Comparison of ENCODE assay signal across 9 cellular contexts in the genomic region with DNA sequence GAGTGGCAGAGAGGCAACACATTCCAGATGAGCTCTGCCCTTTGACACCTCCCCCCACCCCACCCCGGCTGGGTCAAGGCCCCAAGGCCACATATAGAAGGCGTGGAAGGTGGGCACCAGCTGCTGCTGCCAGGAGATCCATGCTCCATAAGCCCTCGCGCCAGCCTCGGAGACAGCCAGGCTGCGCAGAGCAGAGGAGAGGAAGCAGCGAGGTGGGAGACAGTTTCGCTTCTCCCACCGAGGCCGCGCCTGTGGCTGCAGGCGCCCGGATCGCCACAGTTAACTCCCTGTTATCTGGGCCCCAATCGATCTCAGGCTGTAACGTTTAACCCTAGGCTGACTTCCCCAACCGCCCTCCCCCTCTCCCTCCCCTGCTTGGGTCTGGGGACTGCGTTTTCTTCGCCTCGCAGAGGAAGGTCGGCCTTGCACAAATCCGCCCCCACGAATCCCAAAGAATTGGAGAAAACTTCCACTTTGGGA. TPM values are rescaled to one million over a fixed set of nuclear protein-coding genes. Genes with fewer than 3 reads are reported as not detected.
A peak's percentile ranks its signal among the peaks of the same experiment; 100 is the strongest.
DNase-seq lines count a peak whose midpoint lies in the region; ATAC-seq, FAIRE-seq and TF ChIP-seq lines count a peak whose summit lies in the region.
"Had no signal": no experiment of that assay in that cellular context is flagged by ENCODE, and none has a peak within 500 bp of the region (broad histone marks: within the 10 kb centered on the region; RNA-seq: fewer than 3 reads in every experiment).

No MANE protein-coding gene starts in this region.

- H3K27me3 Mint-ChIP-seq in HFFc6 (ENCODE audit: insufficient read depth): peaks cover 5% of the 10 kb centered on the region

- DNase-seq in HFFc6: no peak
- peak; percentile 69 for DNase-seq in SK-N-DZ (ENCODE audit: low spot score)
- peak; percentile 67 for DNase-seq in sciatic nerve (ENCODE audit: low spot score)
- no peak for DNase-seq in small intestine
- DNase-seq in glomerular visceral epithelial cell (ENCODE audit: extremely low spot score): no peak
- DNase-seq in activated CD4-positive, alpha-beta T cell treated with anti-CD3 and anti-CD28 coated beads, Interleukin-2, amount 50 U/mL, for 48 hours: no peak

- H3K9me3 Mint-ChIP-seq in HFFc6: no peaks in the 10 kb centered on the region

- no peak for TF ChIP-seq CTCF in HFFc6 (IDR thresholded peaks at IDR 0.05)

- H3K4me1 ChIP-seq in small intestine (ENCODE audit: control insufficient read depth in 2 of 2, insufficient read depth in 1 of 2, low read depth in 1 of 2, low read length in 1 of 2): peaks cover 4 to 12% of the 10 kb centered on the region in 2 donors

- no peaks in the 10 kb centered on the region for H3K27me3 ChIP-seq in small intestine (ENCODE audit: control insufficient read depth in 2 of 2, insufficient read depth in 2 of 2, low read length in 2 of 2)

- no peak for ATAC-seq in sciatic nerve
- ATAC-seq in HG02798 (IDR thresholded peaks at IDR 0.05; ENCODE audit: poor library complexity, unreplicated experiment): no peak

- 16 to 24% (median 17%) methylated on average over 22 to 23 of the region's 23 CpGs for WGBS in small intestine, 3 donors

- H3K4me3 Mint-ChIP-seq in HFFc6: peak overlapping the region; percentile 79

- peak overlapping the region; percentile 61 for H3K4me3 ChIP-seq in iPS-11a (ENCODE audit: low read depth, low read length)
- H3K4me3 ChIP-seq in small intestine (ENCODE audit: low read depth in 1 of 2, low read length in 2 of 2): no peak overlapping the region

- H3K27ac Mint-ChIP-seq in HFFc6: no peak overlapping the region

- H3K9me3 ChIP-seq in small intestine (ENCODE audit: control insufficient read depth, low read depth): no peaks in the 10 kb centered on the region

- peaks cover 10% of the 10 kb centered on the region for H3K4me1 Mint-ChIP-seq in HFFc6 (ENCODE audit: low read depth)

- no peak overlapping the region for H3K27ac ChIP-seq in small intestine (ENCODE audit: low read depth in 1 of 2, low read length in 1 of 2)

- intact Hi-C loops in sciatic nerve (cut with DNase I): no loop called here

- H3K36me3 ChIP-seq in small intestine (ENCODE audit: control insufficient read depth in 2 of 2, insufficient read depth in 2 of 2, low read length in 2 of 2): no peaks in the 10 kb centered on the region

- FAIRE-seq in small intestine (lab: Jason Lieb, UNC): no peak
- FAIRE-seq: GM18507 had no signal

- H3K36me3 Mint-ChIP-seq in HFFc6 (ENCODE audit: low read depth): no peaks in the 10 kb centered on the region

RNA-seq across cellular contexts. Expression of gene CXXC5, which starts 1.2 kb away (rescaled TPM):
- 10 to 100 TPM; 46.4 to 58.5 (median 49.2) TPM for total RNA-seq in HFFc6 (2021; fragmentation: NEBNext Ultra II Directional; extraction: Animal tissue kit (Norgen Biotek cat#: 25700))
- polyA plus RNA-seq in SK-N-DZ (2014; cell fraction: cytosol; rRNA removed): 24.9 and 31.1 TPM in 2 replicates
- polyA plus RNA-seq in SK-N-DZ (2014; cell fraction: nucleus; rRNA removed): 15.4 and 23.8 TPM in 2 replicates
- total RNA-seq in sciatic nerve: 62.7 TPM
- 10 to 100 TPM in 2 of 3 donors, 1 to 10 TPM in 1; 3.8 to 21.9 (median 14.6) TPM for polyA plus RNA-seq in small intestine

Comparison
In these comparisons a context has a peak if more than half of its experiments do, and no peak if none do; other contexts are left out.
1. DNase-seq: peak in SK-N-DZ (single experiment) and sciatic nerve (single experiment); none in HFFc6 (single experiment), small intestine (single experiment), glomerular visceral epithelial cell (single experiment) and activated CD4-positive, alpha-beta T cell treated with anti-CD3 and anti-CD28 coated beads, Interleukin-2, amount 50 U/mL, for 48 hours (0 of 2).